Comparison of ENCODE assay signal across 22 cellular contexts in genomic region chr12:80917651-80918050, GRCh38. TPM values are rescaled to one million over a fixed set of nuclear protein-coding genes. Genes with fewer than 3 reads are reported as not detected.
DNase-seq lines count a peak whose midpoint lies in the region; ATAC-seq, FAIRE-seq and TF ChIP-seq lines count a peak whose summit lies in the region.
"Had no signal": no experiment of that assay in that cellular context is flagged by ENCODE, and none has a peak within 500 bp of the region (broad histone marks: within the 10 kb centered on the region; RNA-seq: fewer than 3 reads in every experiment).

No MANE protein-coding gene starts in this region.

- H3K18ac ChIP-seq in H9 (ENCODE audit: insufficient read length, low read depth, low read length), result no peak overlapping the region

- no peak overlapping the region for H4K8ac ChIP-seq in H9 (replicated peaks; ENCODE audit: insufficient read length, low read depth, low read length)

- H2BK5ac ChIP-seq in H9 (ENCODE audit: insufficient read length, low read length), result no peak overlapping the region

- intact Hi-C loops in HepG2 (cut with micrococcal nuclease; ENCODE audit: unreplicated experiment), result loop anchor here (1.0 kb wide), 1 partner anchor 9 kb away; no protein-coding TSS in a partner anchor

- no peaks in the 10 kb centered on the region for H3K23me2 ChIP-seq in H9 (ENCODE audit: insufficient read length, low read depth, low read length, poor library complexity, severe bottlenecking)

- no peak for TF ChIP-seq RAD21 in HepG2 (CRISPR knock-in tag; IDR thresholded peaks at IDR 0.05)

- H3K27ac ChIP-seq in H9 (ENCODE audit: insufficient read length, low read depth, low read length) (no peak overlapping the region), HepG2 (ENCODE audit: extremely low read length, insufficient read depth, low read length) (peak overlapping the region; percentile 48)
- H3K27ac ChIP-seq: BLaER1, GM23248 had no signal

- H3K56ac ChIP-seq in H9 (ENCODE audit: insufficient read length, low read depth, low read length), result no peak overlapping the region

- H2BK20ac ChIP-seq in H9 (ENCODE audit: low read depth, low read length, poor library complexity, severe bottlenecking), result no peak overlapping the region

- no peaks in the 10 kb centered on the region for H3K36me3 Mint-ChIP-seq in H9 (ENCODE audit: insufficient read depth in 1 of 3, low read depth in 3 of 3)
- H3K36me3 Mint-ChIP-seq in nephron progenitor cell (ENCODE audit: low read depth), result peaks cover 5% of the 10 kb centered on the region
- H3K36me3 Mint-ChIP-seq: CD8-positive, alpha-beta memory T cell had no signal

- H3K4me1 Mint-ChIP-seq in H9 (peaks cover 4 to 5% of the 10 kb centered on the region in 2 experiments), nephron progenitor cell (no peaks in the 10 kb centered on the region)
- H3K4me1 Mint-ChIP-seq: B cell; CD8-positive, alpha-beta memory T cell had no signal

- in situ Hi-C loops in HepG2 (cut with HindIII; ENCODE audit: extremely low pct_ligation_motif_present, low pct_unique_long_range_greater_than_20kb), result no loop called here

- H3K27me3 ChIP-seq in H9 (ENCODE audit: insufficient read depth, low read length) (no peaks in the 10 kb centered on the region), HepG2 (ENCODE audit: control insufficient read depth in 1 of 2, insufficient read depth in 2 of 2, low read length in 2 of 2) (no peaks in the 10 kb centered on the region)
- H3K27me3 ChIP-seq: BLaER1 had no signal

- H3K4ac ChIP-seq in H9 (ENCODE audit: low read depth, low read length), result no peak overlapping the region

- no peak overlapping the region for H2BK12ac ChIP-seq in H9 (ENCODE audit: insufficient read length, low read depth, low read length)

- H3K4me3 Mint-ChIP-seq in H9, result no peak overlapping the region
- H3K4me3 Mint-ChIP-seq in nephron progenitor cell, result no peak overlapping the region
- H3K4me3 Mint-ChIP-seq: B cell; CD14-positive monocyte; CD4-positive, alpha-beta T cell; CD8-positive, alpha-beta memory T cell had no signal

- POLR2A ChIA-PET in HepG2 (lab: Yijun Ruan, JAX), result no interaction called here

- H3K4me2 ChIP-seq in H9 (ENCODE audit: insufficient read depth, insufficient read length, low read length) (no peak overlapping the region), HepG2 (ENCODE audit: low read depth, low read length) (peak overlapping the region; percentile 56)
- H3K4me2 ChIP-seq: BLaER1 had no signal

- H3K9ac ChIP-seq in H9 (ENCODE audit: extremely low read depth, insufficient read length, low read length) (no peak overlapping the region), HepG2 (ENCODE audit: insufficient read depth, low read depth, low read length) (peak overlapping the region; percentile 7; the same call in 1 of the 2 replicates)
- H3K9ac ChIP-seq: BLaER1, GM23248 had no signal

- H4K20me1 ChIP-seq in H9 (ENCODE audit: control insufficient read depth, insufficient read depth, insufficient read length) (no peaks in the 10 kb centered on the region), HepG2 (ENCODE audit: insufficient read depth, low read length) (no peaks in the 10 kb centered on the region)
- H4K20me1 ChIP-seq: BLaER1 had no signal

- no peak overlapping the region for H3K4me3 ChIP-seq in HepG2 (replicated peaks in 1 of 3; ENCODE audit: insufficient read depth in 1 of 3, low read depth in 2 of 3, low read length in 3 of 3)
- H3K4me3 ChIP-seq: BLaER1, GM12878, GM23248 had no signal

- H3K79me2 ChIP-seq in H9 (ENCODE audit: insufficient read depth, low read length) (0 out of 2 replicates have a peak, but pooled peaks cover 2% of the 10 kb centered on the region), HepG2 (ENCODE audit: insufficient read depth, low read length) (peaks cover 21% of the 10 kb centered on the region)

- no peak overlapping the region for H3T11ph ChIP-seq in H9 (ENCODE audit: low read length)

- H3K27ac Mint-ChIP-seq in H9, result peak overlapping the region in 2 of 3 experiments; percentile 53 to 81; a peak in 2 of 7 replicates
- H3K27ac Mint-ChIP-seq in nephron progenitor cell, result peak overlapping the region; percentile 23
- H3K27ac Mint-ChIP-seq: B cell; CD4-positive, alpha-beta T cell; CD8-positive, alpha-beta memory T cell had no signal

- no CpG with 5 or more reads among the region's 3 CpGs for WGBS in H9 (ENCODE audit: extremely low coverage, insufficient read length, low lambda C conversion rate)
- WGBS in HepG2 (ENCODE audit: low lambda C conversion rate), result 19% methylated on average over 3 of the region's 3 CpGs

- no peaks in the 10 kb centered on the region for H3K9me3 ChIP-seq in H9 (ENCODE audit: control insufficient read depth, low read depth, low read length)
- no peaks in the 10 kb centered on the region for H3K9me3 ChIP-seq in HepG2 (ENCODE audit: low read length)
- H3K9me3 ChIP-seq: BLaER1 had no signal

- H3K9me3 Mint-ChIP-seq in H9 (no peaks in the 10 kb centered on the region), nephron progenitor cell (no peaks in the 10 kb centered on the region)
- H3K9me3 Mint-ChIP-seq: CD4-positive, alpha-beta T cell had no signal

- TF ChIP-seq CTCF in H9 (conservative IDR thresholded peaks at IDR 0.05), result no peak
- TF ChIP-seq CTCF in HepG2 (CRISPR knock-in tag; IDR thresholded peaks at IDR 0.05), result no peak
- TF ChIP-seq CTCF in nephron progenitor cell (IDR thresholded peaks at IDR 0.05), result no peak

- no peak overlapping the region for H4K91ac ChIP-seq in H9 (ENCODE audit: insufficient read length, low read depth, low read length)

- H3K27me3 Mint-ChIP-seq in H9 (ENCODE audit: low read depth), result no peaks in the 10 kb centered on the region
- H3K27me3 Mint-ChIP-seq in nephron progenitor cell (ENCODE audit: low read depth, poor library complexity), result no peaks in the 10 kb centered on the region
- H3K27me3 Mint-ChIP-seq: B cell; CD4-positive, alpha-beta T cell had no signal

- DNase-seq in H9 (no peak), HepG2 (ENCODE audit: low spot score) (peak; percentile 51), nephron progenitor cell (no peak), NCI-H146 treated with DMSO at 0.1 percent for 48 hours (lab: John Stamatoyannopoulos, UW; ENCODE audit: unreplicated experiment) (no peak), NCI-H2081 (lab: John Stamatoyannopoulos, UW) (no peak)
- no peak for DNase-seq in activated naive CD4-positive, alpha-beta T cell treated with Interleukin-2 at 50 U/mL for 16 hours
- DNase-seq: CD4-positive, alpha-beta T cell; CD8-positive, alpha-beta memory T cell; DMS 273 treated with DMSO at 0.1 percent for 48 hours; DMS79; EL; GDM1; GM23248; H7 had no signal

- no peaks in the 10 kb centered on the region for H3K79me1 ChIP-seq in H9 (ENCODE audit: insufficient read depth, low read depth, low read length, poor library complexity, severe bottlenecking)

- no peak for TF ChIP-seq POLR2A in HepG2 (IDR thresholded peaks at IDR 0.05; ENCODE audit: insufficient read depth in 1 of 2, low read depth in 2 of 2, low read length in 2 of 2)

- no TSS peak for BruUV-seq in HepG2 (replicated peaks; lab: Mats Ljungman, UMichigan)

- H3K14ac ChIP-seq in H9 (ENCODE audit: insufficient read depth, low read length), result no peak overlapping the region

- H2AFZ ChIP-seq in H9 (ENCODE audit: low read length), result no peak overlapping the region
- H2AFZ ChIP-seq in HepG2 (ENCODE audit: low read length), result no peak overlapping the region
- H2AFZ ChIP-seq: GM23248 had no signal

- H2AK5ac ChIP-seq in H9 (ENCODE audit: insufficient read length, low read length), result no peak overlapping the region

- TF ChIP-seq EP300 in HepG2 (IDR thresholded peaks at IDR 0.05; ENCODE audit: low read depth in 2 of 2, low read length in 2 of 2), result peak in 1 of 2 experiments; percentile 59; a peak in 1 of 4 replicates
- TF ChIP-seq EP300 in HepG2 (CRISPR knock-in tag; IDR thresholded peaks at IDR 0.05; ENCODE audit: borderline replicate concordance), result no peak

- H2BK120ac ChIP-seq in H9 (ENCODE audit: low read depth, low read length, poor library complexity, severe bottlenecking), result no peak overlapping the region

- no peak overlapping the region for H2BK15ac ChIP-seq in H9 (ENCODE audit: low read depth, low read length)

- FAIRE-seq in HepG2 (lab: Jason Lieb, UNC), result no peak
- FAIRE-seq: D721Med, GM12878, GM19239, H1 had no signal

- no peaks in the 10 kb centered on the region for H3K36me3 ChIP-seq in HepG2 (replicated peaks in 1 of 2; ENCODE audit: control insufficient read depth in 1 of 2, insufficient read depth in 2 of 2, low read length in 2 of 2)
- H3K36me3 ChIP-seq: BLaER1 had no signal

- CTCF ChIA-PET in HepG2 (lab: Yijun Ruan, JAX; ENCODE audit: low intra/inter-chr PET ratio, low total read pairs), result no interaction called here

- no peak overlapping the region for H4K5ac ChIP-seq in H9 (ENCODE audit: insufficient read length, low read depth, low read length)

- H3K4me1 ChIP-seq in H9 (ENCODE audit: insufficient read depth, low read length), result no peaks in the 10 kb centered on the region
- peaks cover 44% of the 10 kb centered on the region for H3K4me1 ChIP-seq in HepG2 (ENCODE audit: insufficient read depth, low read length)
- H3K4me1 ChIP-seq: BLaER1 had no signal

- peak; percentile 63 for ATAC-seq in HepG2
- ATAC-seq: GM12878, HCT116 had no signal

- H3K23ac ChIP-seq in H9 (ENCODE audit: insufficient read length, low read depth, low read length), result no peak overlapping the region

RNA-seq across cellular contexts. Expression of gene LIN7A, which starts 20.1 kb away (rescaled TPM):
- total RNA-seq in H9 (2021), result 18.3 and 18.4 TPM in 2 replicates
- 18.5 and 31.9 TPM in 2 replicates for total RNA-seq in HepG2 (2016; rRNA removed; fragmentation: Illumina TruSeq; extraction: Trizol)
- total RNA-seq in HepG2 (2016; cell fraction: cytosol; rRNA removed; fragmentation: Illumina TruSeq; extraction: Trizol; ENCODE audit: low read depth), result 4.5 and 5.5 TPM in 2 replicates
- total RNA-seq in HepG2 (2016; cell fraction: insoluble cytoplasmic fraction; rRNA removed; fragmentation: Illumina TruSeq; extraction: Trizol), result 18.8 and 29.3 TPM in 2 replicates
- total RNA-seq in HepG2 (2016; cell fraction: membrane; rRNA removed; fragmentation: Illumina TruSeq; extraction: Trizol), result 6.1 and 6.3 TPM in 2 replicates
- total RNA-seq in HepG2 (2016; cell fraction: nucleus; rRNA removed; fragmentation: Illumina TruSeq; extraction: Trizol), result 15.4 and 20.0 TPM in 2 replicates
- polyA plus RNA-seq in HepG2 (2011; rRNA removed), result 14.4 and 19.2 TPM in 2 replicates
- polyA plus RNA-seq in HepG2 (2011; cell fraction: cytosol; rRNA removed), result 13.9 and 17.2 TPM in 2 replicates
- 10.1 and 11.0 TPM in 2 replicates for polyA plus RNA-seq in HepG2 (2011; cell fraction: nucleus; rRNA removed)
- polyA plus RNA-seq in HepG2 (2012), result 17.4 and 20.6 TPM in 2 replicates
- 3.4 and 3.8 TPM in 2 replicates for polyA plus RNA-seq in HepG2 (2016; cell fraction: cytosol; fragmentation: Illumina TruSeq; extraction: Trizol; ENCODE audit: low read depth)
- polyA plus RNA-seq in HepG2 (2016; cell fraction: insoluble cytoplasmic fraction; fragmentation: Illumina TruSeq; extraction: Trizol; ENCODE audit: low read depth), result 25.6 and 26.5 TPM in 2 replicates
- 4.4 and 5.9 TPM in 2 replicates for polyA plus RNA-seq in HepG2 (2016; cell fraction: membrane; fragmentation: Illumina TruSeq; extraction: Trizol; ENCODE audit: low read depth)
- 16.7 and 18.0 TPM in 2 replicates for polyA plus RNA-seq in HepG2 (2016; cell fraction: nucleus; fragmentation: Illumina TruSeq; extraction: Trizol; ENCODE audit: insufficient read depth, low read depth)
- polyA minus RNA-seq in HepG2 (2011; rRNA and poly(A)+ RNA removed; ENCODE audit: low replicate concordance), result 13.0 TPM in 1 of 2 replicates, not detected in the other
- polyA minus RNA-seq in HepG2 (2011; cell fraction: cytosol; rRNA and poly(A)+ RNA removed), result 15.1 and 15.6 TPM in 2 replicates
- 35.3 and 37.2 TPM in 2 replicates for polyA minus RNA-seq in HepG2 (2011; cell fraction: nucleus; rRNA and poly(A)+ RNA removed)
- total RNA-seq: B cell; CD4-positive, alpha-beta T cell; CD8-positive, alpha-beta memory T cell had no signal
- polyA plus RNA-seq: CD8-positive, alpha-beta memory T cell had no signal
